ENCODE assay signal across 2 cellular contexts in the genomic region with DNA sequence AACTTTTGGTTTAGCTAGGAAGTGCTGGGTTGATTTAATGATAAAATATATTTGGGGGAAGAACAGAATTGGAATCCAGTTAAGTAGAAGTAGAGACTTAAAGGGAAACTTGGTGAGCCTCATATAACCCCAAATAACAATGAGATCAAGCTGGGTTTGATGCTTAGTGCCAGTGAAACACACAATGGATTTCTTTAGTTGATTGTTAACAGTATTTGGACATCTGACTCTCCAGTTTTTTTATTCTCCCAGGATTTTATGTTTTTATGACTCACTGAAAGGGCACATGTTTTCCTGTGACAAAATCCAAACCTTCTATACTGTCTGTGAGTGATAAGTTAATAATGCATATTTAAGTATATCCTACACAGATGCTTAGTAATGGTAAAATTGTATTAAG.
A peak's percentile ranks its signal among the peaks of the same experiment; 100 is the strongest.
TF ChIP-seq lines count a peak whose summit lies in the region.

No MANE protein-coding gene starts in this region.

TF ChIP-seq in GM23338, 12 proteins besides CTCF, POLR2A, EP300 and RAD21:
- TF ChIP-seq, protein P1, sequence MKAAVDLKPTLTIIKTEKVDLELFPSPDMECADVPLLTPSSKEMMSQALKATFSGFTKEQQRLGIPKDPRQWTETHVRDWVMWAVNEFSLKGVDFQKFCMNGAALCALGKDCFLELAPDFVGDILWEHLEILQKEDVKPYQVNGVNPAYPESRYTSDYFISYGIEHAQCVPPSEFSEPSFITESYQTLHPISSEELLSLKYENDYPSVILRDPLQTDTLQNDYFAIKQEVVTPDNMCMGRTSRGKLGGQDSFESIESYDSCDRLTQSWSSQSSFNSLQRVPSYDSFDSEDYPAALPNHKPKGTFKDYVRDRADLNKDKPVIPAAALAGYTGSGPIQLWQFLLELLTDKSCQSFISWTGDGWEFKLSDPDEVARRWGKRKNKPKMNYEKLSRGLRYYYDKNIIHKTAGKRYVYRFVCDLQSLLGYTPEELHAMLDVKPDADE (IDR thresholded peaks at IDR 0.05), result no peak
- no peak for TF ChIP-seq POLR2AphosphoS5 (IDR thresholded peaks at IDR 0.05; ENCODE audit: low read depth)
- TF ChIP-seq CREB1 (CRISPR knock-in tag; IDR thresholded peaks at IDR 0.05; ENCODE audit: low read depth), result no peak
- TF ChIP-seq EZH2 (IDR thresholded peaks at IDR 0.05; ENCODE audit: low read depth, unreplicated experiment), result peak; percentile 47
TF ChIP-seq in GM23338: peak in this region for 1.

TF ChIP-seq in H1, 55 proteins besides CTCF, POLR2A, EP300 and RAD21:
- no peak for TF ChIP-seq BACH1 (IDR thresholded peaks at IDR 0.05; ENCODE audit: low read length)
- peak; percentile 39 for TF ChIP-seq EZH2 (IDR thresholded peaks at IDR 0.05; ENCODE audit: low read depth, low read length, severe bottlenecking)
- TF ChIP-seq NRF1 (IDR thresholded peaks at IDR 0.05; ENCODE audit: low read depth, low read length), result no peak
- TF ChIP-seq POU5F1 (IDR thresholded peaks at IDR 0.05; ENCODE audit: low read depth, low read length), result no peak
